10 cellular contexts compared by ENCODE assay signal in the genomic region with DNA sequence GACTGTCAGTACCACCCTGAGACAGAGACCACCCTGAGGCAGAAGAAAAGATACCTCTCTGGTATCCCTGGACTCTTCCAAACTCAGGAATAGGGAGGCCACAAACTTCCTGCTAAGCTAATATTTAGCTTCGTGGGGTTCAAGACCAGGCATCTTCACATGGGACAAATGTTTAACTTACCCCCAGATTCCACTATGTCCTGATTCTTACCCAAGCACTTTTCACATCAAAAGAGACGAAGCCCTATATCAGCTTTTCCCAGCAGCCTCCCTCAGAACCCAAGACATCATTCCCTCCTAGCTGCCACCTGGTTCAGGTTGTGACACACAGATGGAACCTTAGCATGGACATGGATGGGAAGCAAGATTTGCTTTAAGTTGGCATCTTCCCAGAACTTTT. TPM values are rescaled to one million over a fixed set of nuclear protein-coding genes. Genes with fewer than 3 reads are reported as not detected.
"Had no signal": no experiment of that assay in that cellular context is flagged by ENCODE, and none has a peak within 500 bp of the region (broad histone marks: within the 10 kb centered on the region; RNA-seq: fewer than 3 reads in every experiment).

No MANE protein-coding gene starts in this region.

- H3K4me2 ChIP-seq: KMS-11 had no signal

- DNase-seq: IMR-90, KBM-7, KG1 had no signal

- FAIRE-seq: HepG2, HTR-8/SVneo had no signal

- H3K9ac ChIP-seq: KMS-11 had no signal

- H3K27ac ChIP-seq: HL-60, KMS-11 had no signal

- ATAC-seq: HepG2 had no signal

RNA-seq across cellular contexts. Expression of a gene that starts 32.1 kb away (rescaled TPM):
- total RNA-seq: HepG2, HT-29, HT1080, IMR-90 had no signal
- polyA plus RNA-seq: HepG2, IgD-negative memory B cell, IMR-90 had no signal

RNA-seq across cellular contexts. Expression of a gene that starts 32.1 kb away (rescaled TPM):
- polyA plus RNA-seq: HepG2, IgD-negative memory B cell had no signal
